1 cellular context compared by ENCODE assay signal in the genomic region with DNA sequence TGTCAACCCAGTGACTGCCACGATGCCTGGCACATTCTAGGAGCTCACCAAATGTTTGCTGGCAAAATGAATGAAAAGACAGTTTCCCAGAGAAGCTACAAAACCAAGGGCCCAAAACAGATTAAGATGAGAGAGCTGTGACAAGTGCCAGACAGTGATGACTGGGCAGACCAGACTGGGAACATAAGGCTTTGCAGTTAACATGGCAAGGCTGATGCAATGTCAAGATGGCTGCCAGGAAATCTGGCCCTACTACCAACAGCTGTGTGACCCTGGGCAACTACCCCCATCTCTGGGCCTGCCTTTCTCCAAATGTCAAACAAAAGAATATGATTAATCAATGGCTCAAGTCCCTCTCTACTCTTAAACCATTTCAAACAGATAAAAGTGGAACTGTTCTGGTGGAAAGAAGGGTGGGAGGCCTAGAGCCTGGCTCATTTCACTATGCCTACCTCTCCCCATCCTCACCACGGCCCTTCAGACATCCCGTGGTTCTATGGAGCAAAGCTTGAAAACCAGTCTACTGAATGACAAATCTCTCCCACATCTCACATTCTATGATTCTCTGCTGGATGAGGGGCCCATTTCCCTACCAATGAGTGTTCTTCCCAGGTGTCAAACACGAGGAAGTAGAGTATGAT.
TF ChIP-seq lines count a peak whose summit lies in the region.

No MANE protein-coding gene starts in this region.

TF ChIP-seq in IMR-90, 13 proteins besides CTCF, POLR2A, EP300 and RAD21:
- TF ChIP-seq, protein P1, sequence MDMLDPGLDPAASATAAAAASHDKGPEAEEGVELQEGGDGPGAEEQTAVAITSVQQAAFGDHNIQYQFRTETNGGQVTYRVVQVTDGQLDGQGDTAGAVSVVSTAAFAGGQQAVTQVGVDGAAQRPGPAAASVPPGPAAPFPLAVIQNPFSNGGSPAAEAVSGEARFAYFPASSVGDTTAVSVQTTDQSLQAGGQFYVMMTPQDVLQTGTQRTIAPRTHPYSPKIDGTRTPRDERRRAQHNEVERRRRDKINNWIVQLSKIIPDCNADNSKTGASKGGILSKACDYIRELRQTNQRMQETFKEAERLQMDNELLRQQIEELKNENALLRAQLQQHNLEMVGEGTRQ (IDR thresholded peaks at IDR 0.05; ENCODE audit: low read depth, low read length) = no peak
- peak; percentile 36; the same call in 1 of the 2 replicates for TF ChIP-seq CEBPB (IDR thresholded peaks at IDR 0.05; ENCODE audit: low read depth, low read length)
